Comparison of ENCODE assay signal across 1 cellular context in the genomic region with DNA sequence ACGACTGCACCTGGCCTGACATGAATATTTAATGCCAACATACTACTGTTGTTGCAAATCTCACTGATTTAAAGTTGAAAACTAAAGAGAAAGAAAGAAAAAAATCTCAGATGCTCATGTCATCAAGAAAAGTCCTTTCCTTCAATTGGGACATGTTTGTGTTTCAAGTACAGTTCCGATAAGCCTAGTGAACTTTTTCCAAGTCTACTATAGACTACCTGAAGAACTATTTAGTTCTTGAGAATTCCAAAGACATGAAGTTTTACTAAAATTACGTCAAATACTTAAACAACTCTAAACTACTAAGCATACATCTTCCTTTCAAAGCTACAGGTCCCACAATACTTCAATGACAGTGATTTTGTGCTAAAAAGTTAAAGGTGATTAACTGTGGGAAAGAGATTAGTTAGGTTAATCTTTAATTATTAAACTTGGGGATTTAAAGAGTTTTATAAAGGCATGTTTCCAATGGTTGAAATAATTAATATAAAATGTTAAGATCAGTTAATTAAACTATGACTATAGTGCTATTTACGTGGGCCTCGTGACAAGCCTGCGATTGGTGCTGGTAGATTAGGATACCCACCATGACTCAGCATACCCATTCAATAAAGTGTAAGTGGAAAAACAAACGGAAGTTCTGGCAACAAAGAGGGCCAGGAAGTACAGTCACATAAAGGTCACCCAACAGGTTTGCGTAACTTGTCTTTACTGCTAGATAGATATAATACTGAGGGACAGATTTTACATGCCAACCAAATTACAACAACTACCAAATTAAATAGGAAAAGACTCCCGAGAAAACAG.
TF ChIP-seq lines count a peak whose summit lies in the region.

No MANE protein-coding gene starts in this region.

TF ChIP-seq in HepG2, 621 proteins besides CTCF, POLR2A, EP300 and RAD21 (continued from another document and continues in another):
- TF ChIP-seq, protein P1, sequence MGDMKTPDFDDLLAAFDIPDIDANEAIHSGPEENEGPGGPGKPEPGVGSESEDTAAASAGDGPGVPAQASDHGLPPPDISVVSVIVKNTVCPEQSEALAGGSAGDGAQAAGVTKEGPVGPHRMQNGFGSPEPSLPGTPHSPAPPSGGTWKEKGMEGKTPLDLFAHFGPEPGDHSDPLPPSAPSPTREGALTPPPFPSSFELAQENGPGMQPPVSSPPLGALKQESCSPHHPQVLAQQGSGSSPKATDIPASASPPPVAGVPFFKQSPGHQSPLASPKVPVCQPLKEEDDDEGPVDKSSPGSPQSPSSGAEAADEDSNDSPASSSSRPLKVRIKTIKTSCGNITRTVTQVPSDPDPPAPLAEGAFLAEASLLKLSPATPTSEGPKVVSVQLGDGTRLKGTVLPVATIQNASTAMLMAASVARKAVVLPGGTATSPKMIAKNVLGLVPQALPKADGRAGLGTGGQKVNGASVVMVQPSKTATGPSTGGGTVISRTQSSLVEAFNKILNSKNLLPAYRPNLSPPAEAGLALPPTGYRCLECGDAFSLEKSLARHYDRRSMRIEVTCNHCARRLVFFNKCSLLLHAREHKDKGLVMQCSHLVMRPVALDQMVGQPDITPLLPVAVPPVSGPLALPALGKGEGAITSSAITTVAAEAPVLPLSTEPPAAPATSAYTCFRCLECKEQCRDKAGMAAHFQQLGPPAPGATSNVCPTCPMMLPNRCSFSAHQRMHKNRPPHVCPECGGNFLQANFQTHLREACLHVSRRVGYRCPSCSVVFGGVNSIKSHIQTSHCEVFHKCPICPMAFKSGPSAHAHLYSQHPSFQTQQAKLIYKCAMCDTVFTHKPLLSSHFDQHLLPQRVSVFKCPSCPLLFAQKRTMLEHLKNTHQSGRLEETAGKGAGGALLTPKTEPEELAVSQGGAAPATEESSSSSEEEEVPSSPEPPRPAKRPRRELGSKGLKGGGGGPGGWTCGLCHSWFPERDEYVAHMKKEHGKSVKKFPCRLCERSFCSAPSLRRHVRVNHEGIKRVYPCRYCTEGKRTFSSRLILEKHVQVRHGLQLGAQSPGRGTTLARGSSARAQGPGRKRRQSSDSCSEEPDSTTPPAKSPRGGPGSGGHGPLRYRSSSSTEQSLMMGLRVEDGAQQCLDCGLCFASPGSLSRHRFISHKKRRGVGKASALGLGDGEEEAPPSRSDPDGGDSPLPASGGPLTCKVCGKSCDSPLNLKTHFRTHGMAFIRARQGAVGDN (CRISPR knock-in tag; IDR thresholded peaks at IDR 0.05): no peak
- TF ChIP-seq NFE2 (CRISPR knock-in tag; IDR thresholded peaks at IDR 0.05): peak; percentile 93
- no peak; the same call in 1 of the 2 replicates for TF ChIP-seq SMC3 (IDR thresholded peaks at IDR 0.05; ENCODE audit: low read length)
- no peak for TF ChIP-seq SAFB2 (CRISPR knock-in tag; IDR thresholded peaks at IDR 0.05; ENCODE audit: borderline replicate concordance, low read depth)
- TF ChIP-seq SP5 (CRISPR knock-in tag; IDR thresholded peaks at IDR 0.05; ENCODE audit: borderline replicate concordance, low read depth): peak; percentile 18; the same call in 1 of the 2 replicates
- no peak for TF ChIP-seq CENPX (CRISPR knock-in tag; IDR thresholded peaks at IDR 0.05)
- peak in 1 of 2 experiments; percentile 73; a peak in 1 of 4 replicates for TF ChIP-seq KLF16 (CRISPR knock-in tag; IDR thresholded peaks at IDR 0.05)
- peak; percentile 44; the same call in 1 of the 2 replicates for TF ChIP-seq HNF1B (CRISPR knock-in tag; IDR thresholded peaks at IDR 0.05)
- TF ChIP-seq ZBTB33 (CRISPR knock-in tag; IDR thresholded peaks at IDR 0.05): peak; percentile 11; the same call in 1 of the 2 replicates
- TF ChIP-seq ZNF143 (CRISPR knock-in tag; IDR thresholded peaks at IDR 0.05): no peak
- TF ChIP-seq TSC22D2 (CRISPR knock-in tag; IDR thresholded peaks at IDR 0.05; ENCODE audit: borderline replicate concordance): no peak
- TF ChIP-seq NR0B2 (CRISPR knock-in tag; IDR thresholded peaks at IDR 0.05): no peak
- TF ChIP-seq KAT2B (IDR thresholded peaks at IDR 0.05; ENCODE audit: borderline replicate concordance, low read depth, low read length): no peak
- TF ChIP-seq ZNF225 (CRISPR knock-in tag; IDR thresholded peaks at IDR 0.05): no peak
- peak; percentile 38 for TF ChIP-seq PHF5A (CRISPR knock-in tag; IDR thresholded peaks at IDR 0.05; ENCODE audit: low read depth, unreplicated experiment)
- no peak for TF ChIP-seq ZNF451 (CRISPR knock-in tag; IDR thresholded peaks at IDR 0.05)
- no peak for TF ChIP-seq ZNF205 (CRISPR knock-in tag; IDR thresholded peaks at IDR 0.05)
- no peak for TF ChIP-seq MXD3 (CRISPR knock-in tag; IDR thresholded peaks at IDR 0.05)
- TF ChIP-seq, protein P2, sequence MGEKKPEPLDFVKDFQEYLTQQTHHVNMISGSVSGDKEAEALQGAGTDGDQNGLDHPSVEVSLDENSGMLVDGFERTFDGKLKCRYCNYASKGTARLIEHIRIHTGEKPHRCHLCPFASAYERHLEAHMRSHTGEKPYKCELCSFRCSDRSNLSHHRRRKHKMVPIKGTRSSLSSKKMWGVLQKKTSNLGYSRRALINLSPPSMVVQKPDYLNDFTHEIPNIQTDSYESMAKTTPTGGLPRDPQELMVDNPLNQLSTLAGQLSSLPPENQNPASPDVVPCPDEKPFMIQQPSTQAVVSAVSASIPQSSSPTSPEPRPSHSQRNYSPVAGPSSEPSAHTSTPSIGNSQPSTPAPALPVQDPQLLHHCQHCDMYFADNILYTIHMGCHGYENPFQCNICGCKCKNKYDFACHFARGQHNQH (CRISPR knock-in tag; IDR thresholded peaks at IDR 0.05): peak; percentile 99
- no peak for TF ChIP-seq ZNF773 (CRISPR knock-in tag; IDR thresholded peaks at IDR 0.05; ENCODE audit: borderline replicate concordance)
- TF ChIP-seq ATF7-NPFF (CRISPR knock-in tag; IDR thresholded peaks at IDR 0.05; ENCODE audit: low read depth): no peak
- no peak for TF ChIP-seq DBP (CRISPR knock-in tag; IDR thresholded peaks at IDR 0.05; ENCODE audit: not compliant biosample characterization)
- TF ChIP-seq ZNF567 (CRISPR knock-in tag; IDR thresholded peaks at IDR 0.05; ENCODE audit: borderline replicate concordance): no peak
- peak; percentile 88 for TF ChIP-seq SAP130 (CRISPR knock-in tag; IDR thresholded peaks at IDR 0.05; ENCODE audit: low read depth)
- TF ChIP-seq ZNF614 (CRISPR knock-in tag; IDR thresholded peaks at IDR 0.05; ENCODE audit: borderline replicate concordance): peak; percentile 86
- TF ChIP-seq PAXIP1 (CRISPR knock-in tag; conservative IDR thresholded peaks at IDR 0.05): peak; percentile 77
- TF ChIP-seq RXRB (CRISPR knock-in tag; IDR thresholded peaks at IDR 0.05; ENCODE audit: borderline replicate concordance): peak; percentile 91
- no peak for TF ChIP-seq ZNF772 (CRISPR knock-in tag; IDR thresholded peaks at IDR 0.05)
- TF ChIP-seq ZNF337 (CRISPR knock-in tag; IDR thresholded peaks at IDR 0.05; ENCODE audit: borderline replicate concordance, low read depth): no peak
- TF ChIP-seq, protein P3, sequence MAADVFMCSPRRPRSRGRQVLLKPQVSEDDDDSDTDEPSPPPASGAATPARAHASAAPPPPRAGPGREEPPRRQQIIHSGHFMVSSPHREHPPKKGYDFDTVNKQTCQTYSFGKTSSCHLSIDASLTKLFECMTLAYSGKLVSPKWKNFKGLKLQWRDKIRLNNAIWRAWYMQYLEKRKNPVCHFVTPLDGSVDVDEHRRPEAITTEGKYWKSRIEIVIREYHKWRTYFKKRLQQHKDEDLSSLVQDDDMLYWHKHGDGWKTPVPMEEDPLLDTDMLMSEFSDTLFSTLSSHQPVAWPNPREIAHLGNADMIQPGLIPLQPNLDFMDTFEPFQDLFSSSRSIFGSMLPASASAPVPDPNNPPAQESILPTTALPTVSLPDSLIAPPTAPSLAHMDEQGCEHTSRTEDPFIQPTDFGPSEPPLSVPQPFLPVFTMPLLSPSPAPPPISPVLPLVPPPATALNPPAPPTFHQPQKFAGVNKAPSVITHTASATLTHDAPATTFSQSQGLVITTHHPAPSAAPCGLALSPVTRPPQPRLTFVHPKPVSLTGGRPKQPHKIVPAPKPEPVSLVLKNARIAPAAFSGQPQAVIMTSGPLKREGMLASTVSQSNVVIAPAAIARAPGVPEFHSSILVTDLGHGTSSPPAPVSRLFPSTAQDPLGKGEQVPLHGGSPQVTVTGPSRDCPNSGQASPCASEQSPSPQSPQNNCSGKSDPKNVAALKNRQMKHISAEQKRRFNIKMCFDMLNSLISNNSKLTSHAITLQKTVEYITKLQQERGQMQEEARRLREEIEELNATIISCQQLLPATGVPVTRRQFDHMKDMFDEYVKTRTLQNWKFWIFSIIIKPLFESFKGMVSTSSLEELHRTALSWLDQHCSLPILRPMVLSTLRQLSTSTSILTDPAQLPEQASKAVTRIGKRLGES (CRISPR knock-in tag; IDR thresholded peaks at IDR 0.05; ENCODE audit: borderline replicate concordance): no peak
- TF ChIP-seq GABPA (IDR thresholded peaks at IDR 0.05; ENCODE audit: low read depth, low read length): no peak
- TF ChIP-seq GABPA (CRISPR knock-in tag; IDR thresholded peaks at IDR 0.05; ENCODE audit: low read depth): peak; percentile 85
- no peak for TF ChIP-seq ATAD3A (CRISPR knock-in tag; IDR thresholded peaks at IDR 0.05)
- no peak for TF ChIP-seq CREB3 (CRISPR knock-in tag; IDR thresholded peaks at IDR 0.05)
- no peak for TF ChIP-seq NPAS2 (CRISPR knock-in tag; IDR thresholded peaks at IDR 0.05; ENCODE audit: borderline replicate concordance)
